ENCODE assay signal across 8 cellular contexts in the genomic region with DNA sequence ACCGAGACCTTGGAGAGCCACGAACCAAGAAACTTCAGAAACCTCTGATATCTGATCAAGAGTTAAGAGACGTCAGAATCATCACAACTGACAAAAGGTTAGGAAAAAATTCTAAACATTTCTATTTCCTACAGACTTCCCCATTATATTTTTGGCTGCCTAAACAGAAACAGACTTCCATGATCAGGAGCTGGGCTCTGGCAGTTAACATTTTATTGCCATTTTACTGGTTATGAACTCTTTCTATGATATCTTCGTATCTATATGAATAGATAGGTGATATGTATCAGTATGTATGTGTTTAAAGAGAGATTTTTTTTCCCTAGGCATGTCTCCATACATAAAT. TPM values are rescaled to one million over a fixed set of nuclear protein-coding genes. Genes with fewer than 3 reads are reported as not detected.
DNase-seq lines count a peak whose midpoint lies in the region; ATAC-seq and TF ChIP-seq lines count a peak whose summit lies in the region.

No MANE protein-coding gene starts in this region.

- H3K4me2 ChIP-seq in OCI-LY1 (ENCODE audit: low read length) = peak overlapping the region; percentile 64

- ATAC-seq in stimulated activated memory B cell treated with anti-CD40 and anti-IgM and Interleukin-4, amounts not matched to agents 10 μg/mL and 1 μg/mL and 100 μg/mL, for 72 hours = no peak
- ATAC-seq in GM18511 (IDR thresholded peaks at IDR 0.05; ENCODE audit: unreplicated experiment) = no peak

- H2AFZ ChIP-seq in OCI-LY1 (ENCODE audit: low read length) = 0 out of 2 replicates have a peak overlapping the region, but pooled peaks have one; percentile 11

- no peak overlapping the region for H3K27ac Mint-ChIP-seq in activated CD4-positive, alpha-beta T cell treated with anti-CD3 and anti-CD28 coated beads, Interleukin-2, amount 10 ng/mL, durations not matched to agents 24 days and 14 days
- no peak overlapping the region for H3K27ac Mint-ChIP-seq in stimulated activated memory B cell treated with anti-CD40 and anti-IgM and Interleukin-4, amounts not matched to agents 10 μg/mL and 1 μg/mL and 100 μg/mL, for 72 hours

- intact Hi-C loops in activated CD4-positive, alpha-beta T cell treated with anti-CD3 and anti-CD28 coated beads, Interleukin-2, amount 10 ng/mL, durations not matched to agents 24 days and 14 days (cut with micrococcal nuclease) = loop anchor here (1.0 to 5.0 kb wide), 4 partner anchors 62 to 877 kb away; a partner anchor contains a TSS

- no peaks in the 10 kb centered on the region for H3F3A ChIP-seq in OCI-LY1 (ENCODE audit: insufficient read depth, low read length)

- peak overlapping the region; percentile 74 for H3K4me3 Mint-ChIP-seq in activated CD4-positive, alpha-beta T cell treated with anti-CD3 and anti-CD28 coated beads, Interleukin-2, amount 10 ng/mL, durations not matched to agents 24 days and 14 days
- H3K4me3 Mint-ChIP-seq in stimulated activated memory B cell treated with anti-CD40 and anti-IgM and Interleukin-4, amounts not matched to agents 10 μg/mL and 1 μg/mL and 100 μg/mL, for 72 hours = peak overlapping the region; percentile 31

- no peak overlapping the region for H3K27ac ChIP-seq in OCI-LY1 (ENCODE audit: low read depth, low read length, poor library complexity, severe bottlenecking)

- H3K36me3 Mint-ChIP-seq in activated CD4-positive, alpha-beta T cell treated with anti-CD3 and anti-CD28 coated beads, Interleukin-2, amount 10 ng/mL, durations not matched to agents 24 days and 14 days (ENCODE audit: low read depth) = no peaks in the 10 kb centered on the region
- no peaks in the 10 kb centered on the region for H3K36me3 Mint-ChIP-seq in stimulated activated memory B cell treated with anti-CD40 and anti-IgM and Interleukin-4, amounts not matched to agents 10 μg/mL and 1 μg/mL and 100 μg/mL, for 72 hours

- H3K9me3 Mint-ChIP-seq in activated CD4-positive, alpha-beta T cell treated with anti-CD3 and anti-CD28 coated beads, Interleukin-2, amount 10 ng/mL, durations not matched to agents 24 days and 14 days = no peaks in the 10 kb centered on the region
- no peaks in the 10 kb centered on the region for H3K9me3 Mint-ChIP-seq in stimulated activated memory B cell treated with anti-CD40 and anti-IgM and Interleukin-4, amounts not matched to agents 10 μg/mL and 1 μg/mL and 100 μg/mL, for 72 hours

- no peaks in the 10 kb centered on the region for H3K9me3 ChIP-seq in OCI-LY1 (ENCODE audit: low read length)

- no peaks in the 10 kb centered on the region for H3K79me2 ChIP-seq in OCI-LY1 (ENCODE audit: insufficient read depth, low read length)

- no peaks in the 10 kb centered on the region for H3K27me3 ChIP-seq in OCI-LY1 (ENCODE audit: insufficient read depth, low read length)

- no peak for DNase-seq in activated CD4-positive, alpha-beta T cell treated with anti-CD3 and anti-CD28 coated beads, Interleukin-2, amount 10 ng/mL, durations not matched to agents 24 days and 14 days
- DNase-seq in activated CD4-positive, alpha-beta T cell treated with anti-CD3 and anti-CD28 coated beads, Interleukin-2, amount 50 U/mL, for 4 hours = no peak
- DNase-seq in fibroblast of mammary gland (ENCODE audit: low read depth) (peak; percentile 8), retina (no peak)
- no peak for DNase-seq in stimulated activated CD4-positive, alpha-beta T cell treated with anti-CD3 and anti-CD28 coated beads, Interleukin-4, amount 100 ng/mL, for 24 hours

- TF ChIP-seq CTCF in OCI-LY1 (IDR thresholded peaks at IDR 0.05; ENCODE audit: low read length) = no peak
- no peak for TF ChIP-seq CTCF in fibroblast of mammary gland (conservative IDR thresholded peaks at IDR 0.05; ENCODE audit: control insufficient read depth, insufficient read depth, low read depth, low read length)

- H4K20me1 ChIP-seq in OCI-LY1 (ENCODE audit: insufficient read depth, low read length) = no peaks in the 10 kb centered on the region

- peaks cover 6% of the 10 kb centered on the region for H3K4me1 ChIP-seq in OCI-LY1 (ENCODE audit: insufficient read depth, low read length, severe bottlenecking)

- H3K36me3 ChIP-seq in OCI-LY1 (ENCODE audit: insufficient read depth, low read length) = no peaks in the 10 kb centered on the region

- H3K4me3 ChIP-seq in OCI-LY1 (ENCODE audit: low read depth, low read length, poor library complexity, severe bottlenecking) = peak overlapping the region; percentile 57
- peak overlapping the region; percentile 14 for H3K4me3 ChIP-seq in fibroblast of mammary gland (ENCODE audit: control insufficient read depth, low read depth, low read length)

- peak overlapping the region; percentile 21; the same call in 1 of the 2 replicates for H3K9ac ChIP-seq in OCI-LY1 (ENCODE audit: low read length)

- H3K9me2 ChIP-seq in OCI-LY1 (ENCODE audit: low read depth, low read length) = no peaks in the 10 kb centered on the region

- peaks cover 27% of the 10 kb centered on the region for H3K27me3 Mint-ChIP-seq in activated CD4-positive, alpha-beta T cell treated with anti-CD3 and anti-CD28 coated beads, Interleukin-2, amount 10 ng/mL, durations not matched to agents 24 days and 14 days
- peaks cover 9% of the 10 kb centered on the region for H3K27me3 Mint-ChIP-seq in stimulated activated memory B cell treated with anti-CD40 and anti-IgM and Interleukin-4, amounts not matched to agents 10 μg/mL and 1 μg/mL and 100 μg/mL, for 72 hours

- H3K4me1 Mint-ChIP-seq in activated CD4-positive, alpha-beta T cell treated with anti-CD3 and anti-CD28 coated beads, Interleukin-2, amount 10 ng/mL, durations not matched to agents 24 days and 14 days = peaks cover 19% of the 10 kb centered on the region
- peaks cover 7% of the 10 kb centered on the region for H3K4me1 Mint-ChIP-seq in stimulated activated memory B cell treated with anti-CD40 and anti-IgM and Interleukin-4, amounts not matched to agents 10 μg/mL and 1 μg/mL and 100 μg/mL, for 72 hours

RNA-seq across cellular contexts. Expression of a gene that starts 31.1 kb away (rescaled TPM):
- not detected in 2 replicates for total RNA-seq in activated CD4-positive, alpha-beta T cell treated with anti-CD3 and anti-CD28 coated beads, Interleukin-2, amount 10 ng/mL, durations not matched to agents 24 days and 14 days
